ENCODE assay signal across 13 cellular contexts in the genomic region with DNA sequence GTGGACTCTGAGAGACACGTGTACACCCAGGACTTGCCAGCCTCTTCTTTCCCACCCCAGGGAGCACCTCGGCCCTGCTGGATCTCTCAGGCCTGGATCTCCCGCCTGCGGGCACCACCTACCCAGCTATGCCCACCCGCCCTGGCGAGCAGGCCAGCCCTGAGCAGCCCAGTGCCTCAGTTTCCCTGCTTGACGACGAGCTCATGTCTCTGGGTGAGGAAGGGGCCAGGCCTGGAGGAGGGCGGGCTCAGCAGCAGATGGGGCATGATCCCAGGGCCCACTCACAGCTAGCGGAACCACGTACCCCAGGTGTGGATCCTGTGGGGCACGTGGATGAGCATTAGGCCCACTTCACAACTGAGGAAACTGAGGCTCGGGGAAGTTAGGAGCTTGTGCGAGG. TPM values are rescaled to one million over a fixed set of nuclear protein-coding genes. Genes with fewer than 3 reads are reported as not detected.
DNase-seq lines count a peak whose midpoint lies in the region; ATAC-seq, FAIRE-seq and TF ChIP-seq lines count a peak whose summit lies in the region.
"Had no signal": no experiment of that assay in that cellular context is flagged by ENCODE, and none has a peak within 500 bp of the region (broad histone marks: within the 10 kb centered on the region; RNA-seq: fewer than 3 reads in every experiment).

No MANE protein-coding gene starts in this region.

- no peaks in the 10 kb centered on the region for H3K79me2 ChIP-seq in osteoblast (ENCODE audit: insufficient read depth, low read length)

- peak; percentile 23 for FAIRE-seq in urothelium cell line (lab: Jason Lieb, UNC)
- FAIRE-seq: astrocyte had no signal

- H3K4me2 ChIP-seq in osteoblast (ENCODE audit: insufficient read depth, low read length) = no peak overlapping the region

- DNase-seq in heart left ventricle = no peak
- no peak for DNase-seq in left ventricle myocardium superior
- no peak for DNase-seq in coronary artery (ENCODE audit: low spot score)
- DNase-seq in osteoblast (ENCODE audit: insufficient read length, low spot score, missing footprints) = peak; percentile 69
- no peak for DNase-seq in urothelium cell line (ENCODE audit: low spot score)
- no peak for DNase-seq in NCI-H2196 treated with DMSO at 0.1 percent for 48 hours (lab: John Stamatoyannopoulos, UW; ENCODE audit: unreplicated experiment)
- no peak for DNase-seq in omental fat pad (ENCODE audit: low spot score)
- DNase-seq: activated CD4-positive, alpha-beta T cell treated with anti-CD3 and anti-CD28 coated beads, Interleukin-2, amount 50 U/mL, for 48 hours; NCI-H1105 treated with DMSO at 0.1 percent for 48 hours; NCI-H82; stimulated activated naive CD4-positive, alpha-beta T cell treated with Interleukin-2 at 50 U/mL for 16 hours had no signal

- intact Hi-C loops in heart left ventricle (cut with DNase I) (loop anchor here in 2 of 10 donors (2.0 to 5.0 kb wide), 2 partner anchors 52 to 53 kb away; partner anchors contain the start of gene LGALS1 (in 1 of the 2)), left ventricle myocardium superior (cut with micrococcal nuclease) (no loop called here)

- TF ChIP-seq CTCF in heart left ventricle (IDR thresholded peaks at IDR 0.05) = no peak
- TF ChIP-seq CTCF in coronary artery (IDR thresholded peaks at IDR 0.05) = no peak
- no peak for TF ChIP-seq CTCF in osteoblast (IDR thresholded peaks at IDR 0.05; ENCODE audit: extremely low read depth, low read depth, low read length)
- no peak for TF ChIP-seq CTCF in omental fat pad (IDR thresholded peaks at IDR 0.05)

- peaks cover 4% of the 10 kb centered on the region for H4K20me1 ChIP-seq in osteoblast (ENCODE audit: insufficient read depth, low read length)

- H3K9me3 ChIP-seq in heart left ventricle (no peaks in the 10 kb centered on the region), osteoblast (ENCODE audit: low read depth, low read length) (no peaks in the 10 kb centered on the region)

- ATAC-seq in heart left ventricle = no peak
- ATAC-seq in left ventricle myocardium superior = no peak
- no peak for ATAC-seq in omental fat pad (ENCODE audit: low FRiP score)
- ATAC-seq in GM18858 (IDR thresholded peaks at IDR 0.05; ENCODE audit: unreplicated experiment) = no peak

- H3K4me3 ChIP-seq in heart left ventricle (no peak overlapping the region), coronary artery (no peak overlapping the region), osteoblast (ENCODE audit: insufficient read depth, low read length) (no peak overlapping the region)

- peaks cover 0 to 41% (median 25%) of the 10 kb centered on the region in 12 donors for H3K4me1 ChIP-seq in heart left ventricle
- H3K4me1 ChIP-seq in osteoblast (ENCODE audit: insufficient read depth, low read length) = no peaks in the 10 kb centered on the region

- TF ChIP-seq POLR2A in heart left ventricle (IDR thresholded peaks at IDR 0.05) = no peak

- H3K27ac ChIP-seq in heart left ventricle = peak overlapping the region in 10 of 12 donors; percentile 15 to 90 (median 65)
- H3K27ac ChIP-seq in coronary artery = peak overlapping the region; percentile 2 to 81
- H3K27ac ChIP-seq in osteoblast (ENCODE audit: low read depth, low read length) = no peak overlapping the region

- no peaks in the 10 kb centered on the region for H3K27me3 ChIP-seq in heart left ventricle
- no peaks in the 10 kb centered on the region for H3K27me3 ChIP-seq in osteoblast (ENCODE audit: insufficient read depth, low read length)

- H3K36me3 ChIP-seq in heart left ventricle (peaks cover 0 to 78% (median 40%) of the 10 kb centered on the region in 9 donors), osteoblast (ENCODE audit: insufficient read depth, low read length) (peaks cover 37% of the 10 kb centered on the region)

- no peak overlapping the region for H2AFZ ChIP-seq in osteoblast (ENCODE audit: low read length)

- WGBS in heart left ventricle, 4 donors = 87 to 91% (median 88%) methylated on average over 8 to 14 of the region's 14 CpGs

RNA-seq across cellular contexts. Expression of gene SH3BP1, which starts 13.7 kb away (rescaled TPM):
- total RNA-seq in heart left ventricle (10 to 100 TPM in 1 of 9 donors, 1 to 10 TPM in 6, under 1 TPM in 2; 0.44 to 19.7 (median 2.0) TPM), left ventricle myocardium superior (2.7 TPM), osteoblast (4.1 and 4.7 TPM in 2 replicates), omental fat pad (10 to 100 TPM in 1 of 4 donors, 1 to 10 TPM in 3; 3.6 to 11.5 (median 8.2) TPM)
- polyA plus RNA-seq in heart left ventricle = 1 to 10 TPM in 1 of 2 donors, under 1 TPM in 1; 1.00 to 2.2 TPM

RNA-seq across cellular contexts. Expression of gene GGA1, which starts 17.1 kb away (rescaled TPM):
- 10 to 100 TPM; 22.7 to 45.7 (median 27.4) TPM for total RNA-seq in heart left ventricle
- polyA plus RNA-seq in heart left ventricle = 10 to 100 TPM; 27.4 to 39.4 TPM
- 28.5 TPM for total RNA-seq in left ventricle myocardium superior
- 36.2 and 38.6 TPM in 2 replicates for total RNA-seq in osteoblast
- 10 to 100 TPM; 28.7 to 50.7 (median 33.9) TPM for total RNA-seq in omental fat pad

RNA-seq across cellular contexts. Expression of gene PDXP, which starts 32.8 kb away (rescaled TPM):
- 10 to 100 TPM; 15.2 to 33.1 (median 25.9) TPM for total RNA-seq in heart left ventricle
- 10 to 100 TPM; 12.8 to 36.4 TPM for polyA plus RNA-seq in heart left ventricle
- total RNA-seq in left ventricle myocardium superior = 21.5 TPM
- total RNA-seq in osteoblast = 5.0 and 5.8 TPM in 2 replicates
- 1 to 10 TPM; 3.8 to 5.4 (median 4.3) TPM for total RNA-seq in omental fat pad

RNA-seq across cellular contexts. Expression of gene LGALS2, which starts 45.9 kb away (rescaled TPM):
- total RNA-seq in heart left ventricle = 10 to 100 TPM in 1 of 9 donors, 1 to 10 TPM in 1, not detected in 7; 5.3 to 10.3 TPM
- under 1 TPM in 1 of 2 donors, not detected in 1; 0.17 TPM for polyA plus RNA-seq in heart left ventricle
- total RNA-seq in left ventricle myocardium superior = not detected
- not detected in 2 replicates for total RNA-seq in osteoblast
- total RNA-seq in omental fat pad = 10 to 100 TPM in 1 of 4 donors, 1 to 10 TPM in 2, not detected in 1; 1.8 to 13.6 (median 3.6) TPM
- total RNA-seq: astrocyte had no signal

RNA-seq across cellular contexts. Expression of gene LGALS1, which starts 49.7 kb away (rescaled TPM):
- total RNA-seq in heart left ventricle (1,000 to 10,000 TPM in 3 of 9 donors, 100 to 1,000 TPM in 6; 722 to 2,034 (median 903) TPM), left ventricle myocardium superior (1,086 TPM), osteoblast (3,004 and 3,217 TPM in 2 replicates), omental fat pad (1,000 to 10,000 TPM; 1,558 to 2,934 (median 2,167) TPM)
- 1,000 to 10,000 TPM; 1,230 to 2,204 TPM for polyA plus RNA-seq in heart left ventricle
